Comparison of ENCODE assay signal across 8 cellular contexts in the genomic region with DNA sequence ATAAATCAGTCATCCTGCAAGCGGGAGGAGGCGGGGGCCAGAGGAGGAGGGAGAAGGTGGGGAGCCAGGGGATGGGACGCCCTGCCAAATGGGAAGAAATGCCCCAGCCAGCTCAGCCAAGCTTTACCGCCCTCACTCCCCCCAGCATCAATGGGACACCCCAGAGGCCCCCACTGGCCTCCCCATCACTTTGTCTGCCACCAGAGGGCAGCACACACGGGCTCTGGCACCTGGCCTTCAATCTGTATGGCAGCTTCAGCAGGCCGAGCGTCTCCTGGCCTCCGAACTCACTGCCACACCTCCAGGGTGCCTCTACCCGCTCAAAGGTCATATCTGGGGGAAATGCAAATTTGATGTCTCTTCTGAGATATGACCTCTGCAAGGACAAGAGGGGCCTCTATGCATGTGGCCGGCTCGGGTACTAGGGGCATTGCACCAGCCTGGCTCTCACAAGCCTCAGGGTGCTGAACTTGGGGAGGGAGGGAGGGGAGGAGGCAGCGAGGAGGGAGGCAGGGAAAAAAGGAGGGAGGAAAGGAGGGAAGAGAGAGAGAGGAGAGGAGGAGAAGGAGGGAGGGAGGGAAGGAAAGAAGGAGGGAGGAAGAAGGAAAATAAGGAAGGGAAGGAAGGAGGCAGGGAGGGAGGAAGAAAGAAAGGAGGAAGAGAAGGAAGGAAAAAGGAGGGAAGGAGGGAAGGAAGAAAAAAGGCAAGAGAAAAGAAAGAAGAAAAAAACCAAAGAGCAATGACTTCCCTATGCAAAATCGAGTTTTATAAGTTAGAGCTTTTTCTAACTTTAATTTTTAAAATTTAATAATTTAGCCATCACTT. TPM values are rescaled to one million over a fixed set of nuclear protein-coding genes. Genes with fewer than 3 reads are reported as not detected.
A peak's percentile ranks its signal among the peaks of the same experiment; 100 is the strongest.
DNase-seq lines count a peak whose midpoint lies in the region; ATAC-seq and TF ChIP-seq lines count a peak whose summit lies in the region.

No MANE protein-coding gene starts in this region.

- no peaks in the 10 kb centered on the region for H3K36me3 Mint-ChIP-seq in nephron progenitor cell (ENCODE audit: low read depth)

- peaks cover 95% of the 10 kb centered on the region for H3K27me3 Mint-ChIP-seq in nephron progenitor cell (ENCODE audit: low read depth, poor library complexity)
- peaks cover 90% of the 10 kb centered on the region for H3K27me3 Mint-ChIP-seq in stimulated activated naive CD8-positive, alpha-beta T cell treated with anti-CD3 and anti-CD28 coated beads, Interleukin-15, amount 100 ng/mL, for 72 hours

- peak; percentile 98 for TF ChIP-seq CTCF in DOHH2 (IDR thresholded peaks at IDR 0.05; ENCODE audit: low read depth, low read length, poor library complexity, severe bottlenecking)
- peak; percentile 59; the same call in 1 of the 2 replicates for TF ChIP-seq CTCF in HEK293 (tag by site-specific recombination; IDR thresholded peaks at IDR 0.05)
- TF ChIP-seq CTCF in esophagus muscularis mucosa (IDR thresholded peaks at IDR 0.05): peak; percentile 45 to 66 (median 46)
- TF ChIP-seq CTCF in nephron progenitor cell (IDR thresholded peaks at IDR 0.05): peak; percentile 83

- peaks cover 7% of the 10 kb centered on the region for H3F3A ChIP-seq in DOHH2 (ENCODE audit: control insufficient read depth, insufficient read depth)

- H3K27ac Mint-ChIP-seq in nephron progenitor cell: no peak overlapping the region
- H3K27ac Mint-ChIP-seq in stimulated activated naive CD8-positive, alpha-beta T cell treated with anti-CD3 and anti-CD28 coated beads, Interleukin-15, amount 100 ng/mL, for 72 hours: no peak overlapping the region

- peak; percentile 66 to 69 for DNase-seq in NOMO-1 (lab: John Stamatoyannopoulos, UW; ENCODE audit: unreplicated experiment in 2 of 2)
- DNase-seq in activated CD8-positive, alpha-beta memory T cell treated with anti-CD3 and anti-CD28 coated beads, Interleukin-2, amount 50 U/mL, for 48 hours: peak; percentile 87
- no peak for DNase-seq in esophagus muscularis mucosa (ENCODE audit: extremely low spot score)
- DNase-seq in nephron progenitor cell: peak; percentile 80
- DNase-seq in stimulated activated naive CD8-positive, alpha-beta T cell treated with anti-CD3 and anti-CD28 coated beads, Interleukin-15, amount 100 ng/mL, for 72 hours: peak; percentile 66 to 74

- WGBS in esophagus muscularis mucosa: 15% methylated on average over 9 of the region's 13 CpGs

- H3K4me1 ChIP-seq in DOHH2 (ENCODE audit: control insufficient read depth, low read length): peaks cover 52% of the 10 kb centered on the region
- no peaks in the 10 kb centered on the region for H3K4me1 ChIP-seq in HEK293 (ENCODE audit: control insufficient read depth, insufficient read depth, low read length)
- peaks cover 1 to 6% (median 4%) of the 10 kb centered on the region in 4 donors for H3K4me1 ChIP-seq in esophagus muscularis mucosa

- H3K9me3 ChIP-seq in DOHH2 (ENCODE audit: control insufficient read depth, insufficient read depth, low read length): peaks cover 3% of the 10 kb centered on the region; the same call in 1 of the 2 replicates
- H3K9me3 ChIP-seq in HEK293 (ENCODE audit: control insufficient read depth, insufficient read depth, low read depth, low read length): no peaks in the 10 kb centered on the region
- H3K9me3 ChIP-seq in esophagus muscularis mucosa: no peaks in the 10 kb centered on the region

- no peak overlapping the region for H3K4me3 Mint-ChIP-seq in nephron progenitor cell
- no peak overlapping the region for H3K4me3 Mint-ChIP-seq in stimulated activated naive CD8-positive, alpha-beta T cell treated with anti-CD3 and anti-CD28 coated beads, Interleukin-15, amount 100 ng/mL, for 72 hours

- peak; percentile 95 for ATAC-seq in stimulated activated naive CD8-positive, alpha-beta T cell treated with anti-CD3 and anti-CD28 coated beads, Interleukin-15, amount 100 ng/mL, for 72 hours
- no peak for ATAC-seq in HG02840 (IDR thresholded peaks at IDR 0.05; ENCODE audit: low FRiP score, unreplicated experiment)

- no peaks in the 10 kb centered on the region for H4K20me1 ChIP-seq in DOHH2 (ENCODE audit: control insufficient read depth, insufficient read depth, low read depth, low read length)

- H3K36me3 ChIP-seq in DOHH2 (ENCODE audit: control insufficient read depth, low read length) (no peaks in the 10 kb centered on the region), HEK293 (ENCODE audit: control insufficient read depth in 2 of 2, insufficient read depth in 1 of 2, low read length in 2 of 2) (no peaks in the 10 kb centered on the region), esophagus muscularis mucosa (no peaks in the 10 kb centered on the region)

- peak overlapping the region; percentile 62 for H3K4me3 ChIP-seq in DOHH2 (ENCODE audit: low read length)
- H3K4me3 ChIP-seq in HEK293 (ENCODE audit: low read depth, low read length): no peak overlapping the region
- no peak overlapping the region for H3K4me3 ChIP-seq in esophagus muscularis mucosa

- peaks cover 17% of the 10 kb centered on the region for H3K4me1 Mint-ChIP-seq in nephron progenitor cell
- H3K4me1 Mint-ChIP-seq in stimulated activated naive CD8-positive, alpha-beta T cell treated with anti-CD3 and anti-CD28 coated beads, Interleukin-15, amount 100 ng/mL, for 72 hours: peaks cover 10% of the 10 kb centered on the region

- H3K79me2 ChIP-seq in DOHH2 (ENCODE audit: control insufficient read depth, low read length): no peaks in the 10 kb centered on the region

- intact Hi-C loops in esophagus muscularis mucosa (cut with DNase I): no loop called here

- no peak for TF ChIP-seq EP300 in esophagus muscularis mucosa (IDR thresholded peaks at IDR 0.05)

- POLR2A ChIA-PET in HEK293 (lab: Yijun Ruan, JAX): interaction anchor here (1.9 kb wide), 1 partner anchor 53 kb away, joined by 7 read pairs; the partner anchor contains the start of gene GTF3C5

- no peaks in the 10 kb centered on the region for H3K9me2 ChIP-seq in DOHH2 (replicated peaks; ENCODE audit: control insufficient read depth, low read length)

- CTCF ChIA-PET in HEK293 (lab: Yijun Ruan, JAX): interaction anchor here (0.6 to 5.1 kb wide), 39 partner anchors 8 to 1782 kb away, joined by 3 to 30 read pairs (median 4); partner anchors contain the start of gene GTF3C5

- peak overlapping the region; percentile 64 for H3K4me2 ChIP-seq in DOHH2 (ENCODE audit: low read length)

- H3K9me3 Mint-ChIP-seq in nephron progenitor cell: no peaks in the 10 kb centered on the region
- H3K9me3 Mint-ChIP-seq in stimulated activated naive CD8-positive, alpha-beta T cell treated with anti-CD3 and anti-CD28 coated beads, Interleukin-15, amount 100 ng/mL, for 72 hours: no peaks in the 10 kb centered on the region

- TF ChIP-seq POLR2A in esophagus muscularis mucosa (IDR thresholded peaks at IDR 0.05; ENCODE audit: low read depth): no peak

- H3K27ac ChIP-seq in DOHH2 (ENCODE audit: low read depth, low read length) (peak overlapping the region; percentile 70), HEK293 (ENCODE audit: extremely low read depth, low read depth, low read length) (no peak overlapping the region), esophagus muscularis mucosa (replicated peaks in 1 of 4) (no peak overlapping the region)

- peaks cover 7% of the 10 kb centered on the region; the same call in 1 of the 2 replicates for H3K27me3 ChIP-seq in DOHH2 (ENCODE audit: control insufficient read depth, low read length)
- H3K27me3 ChIP-seq in esophagus muscularis mucosa: peaks cover 0 to 85% (median 17%) of the 10 kb centered on the region in 4 donors

TF ChIP-seq in HEK293, 187 proteins besides CTCF, POLR2A, EP300 and RAD21 (continues in another document):
- TF ChIP-seq ZNF324 (tag by site-specific recombination; IDR thresholded peaks at IDR 0.05) (no peak), ZNF777 (tag by site-specific recombination; IDR thresholded peaks at IDR 0.05; ENCODE audit: borderline replicate concordance) (0 out of 2 replicates have a peak, but pooled peaks have one; percentile 46), ZNF677 (tag by site-specific recombination; IDR thresholded peaks at IDR 0.05) (no peak), ZNF391 (tag by site-specific recombination; IDR thresholded peaks at IDR 0.05; ENCODE audit: borderline replicate concordance, low read depth) (no peak), ZNF623 (tag by site-specific recombination; IDR thresholded peaks at IDR 0.05) (no peak), ZNF133 (tag by site-specific recombination; IDR thresholded peaks at IDR 0.05) (0 out of 2 replicates have a peak, but pooled peaks have one; percentile 15), PRDM10 (tag by site-specific recombination; IDR thresholded peaks at IDR 0.05) (peak; percentile 80), ZNF223 (tag by site-specific recombination; IDR thresholded peaks at IDR 0.05) (no peak), ZNF16 (tag by site-specific recombination; IDR thresholded peaks at IDR 0.05; ENCODE audit: low read depth) (no peak), ZNF214 (tag by site-specific recombination; IDR thresholded peaks at IDR 0.05; ENCODE audit: borderline replicate concordance) (no peak)

RNA-seq across cellular contexts. Expression of gene GFI1B, which starts 0.7 kb away (rescaled TPM):
- under 1 TPM in 1 of 4 donors, not detected in 3; 0.17 TPM for total RNA-seq in esophagus muscularis mucosa

RNA-seq across cellular contexts. Expression of gene TSC1, which starts 33.4 kb away (rescaled TPM):
- total RNA-seq in esophagus muscularis mucosa: 10 to 100 TPM; 25.0 to 36.9 (median 30.6) TPM

RNA-seq across cellular contexts. Expression of gene GTF3C5, which starts 53.0 kb away (rescaled TPM):
- total RNA-seq in esophagus muscularis mucosa: 10 to 100 TPM; 38.9 to 58.1 (median 42.4) TPM

Comparison
In these comparisons a context has a peak if more than half of its experiments do, and no peak if none do; other contexts are left out.
1. CTCF ChIP-seq: peak in every context shown above with its lines; median percentile 98 in DOHH2; 83 in nephron progenitor cell; 59 in HEK293; 46 in esophagus muscularis mucosa.